ENCODE assay signal across 8 cellular contexts in the genomic region with DNA sequence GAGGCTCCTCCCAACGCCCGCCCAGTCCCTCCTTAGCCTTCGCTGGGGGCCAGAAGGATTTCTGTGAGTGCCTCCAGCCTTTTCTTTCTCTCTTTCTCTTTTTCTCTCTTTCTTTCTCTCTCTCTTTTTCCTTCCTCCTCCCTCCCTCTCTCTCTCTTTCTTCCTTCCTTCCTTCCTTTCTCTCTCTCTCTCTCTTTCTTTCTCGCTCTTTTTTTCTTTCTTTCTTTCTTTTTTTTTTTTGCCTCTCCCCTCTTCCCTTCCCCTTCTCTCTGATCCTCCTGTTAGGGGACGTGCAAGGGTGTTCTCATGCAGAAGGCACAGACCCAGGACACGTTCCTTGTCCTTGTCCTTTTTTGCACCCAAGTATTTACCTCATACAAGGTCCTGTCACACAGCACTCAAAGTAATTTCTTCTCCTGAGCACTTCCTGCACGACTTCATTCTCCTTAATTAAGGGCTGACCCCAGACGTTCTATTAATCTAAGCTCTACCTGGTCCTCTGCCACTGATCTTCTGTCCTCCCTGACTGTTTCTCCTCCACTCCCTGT. TPM values are rescaled to one million over a fixed set of nuclear protein-coding genes. Genes with fewer than 3 reads are reported as not detected.
A peak's percentile ranks its signal among the peaks of the same experiment; 100 is the strongest.
DNase-seq lines count a peak whose midpoint lies in the region; ATAC-seq and TF ChIP-seq lines count a peak whose summit lies in the region.

No MANE protein-coding gene starts in this region.

- intact Hi-C loops in naive thymus-derived CD4-positive, alpha-beta T cell (cut with micrococcal nuclease), result loop anchor here (1.0 kb wide), 2 partner anchors 14 to 31 kb away; a partner anchor contains a TSS

- CTCF ChIA-PET in naive thymus-derived CD4-positive, alpha-beta T cell (lab: Charles Lee), result interaction anchor here (0.9 kb wide), 1 partner anchor 9 kb away, joined by 4 read pairs; no protein-coding TSS in a partner anchor

- no peaks in the 10 kb centered on the region for H3K9me3 ChIP-seq in naive thymus-derived CD4-positive, alpha-beta T cell (ENCODE audit: control insufficient read depth in 2 of 3, low read length in 3 of 3)

- peak overlapping the region; percentile 83 for H3K4me3 ChIP-seq in Jurkat, Clone E6-1 (ENCODE audit: low read length)
- H3K4me3 ChIP-seq in naive thymus-derived CD4-positive, alpha-beta T cell (ENCODE audit: low read length), result peak overlapping the region; percentile 78

- POLR2A ChIA-PET in naive thymus-derived CD4-positive, alpha-beta T cell (lab: Charles Lee), result interaction anchor here (0.5 kb wide), 1 partner anchor 1040 kb away, joined by 3 read pairs; no protein-coding TSS in a partner anchor

- no peaks in the 10 kb centered on the region for H3K36me3 ChIP-seq in naive thymus-derived CD4-positive, alpha-beta T cell (ENCODE audit: control insufficient read depth in 2 of 3, insufficient read depth in 3 of 3, low read length in 3 of 3)

- H3K4me3 Mint-ChIP-seq in chondrocyte (ENCODE audit: unreplicated experiment), result peak overlapping the region; percentile 84
- peak overlapping the region; percentile 79 to 97 (median 91) for H3K4me3 Mint-ChIP-seq in naive thymus-derived CD4-positive, alpha-beta T cell

- TF ChIP-seq CTCF in C4-2B (conservative IDR thresholded peaks at IDR 0.05), result no peak
- no peak for TF ChIP-seq CTCF in chondrocyte (IDR thresholded peaks at IDR 0.05)

- H3K4me1 ChIP-seq in naive thymus-derived CD4-positive, alpha-beta T cell (ENCODE audit: control insufficient read depth in 2 of 2, insufficient read depth in 2 of 2, low read length in 2 of 2), result peaks cover 7 to 8% of the 10 kb centered on the region in 2 donors

- H3K27me3 ChIP-seq in naive thymus-derived CD4-positive, alpha-beta T cell (ENCODE audit: control insufficient read depth in 2 of 2, insufficient read depth in 2 of 2, low read length in 2 of 2), result no peaks in the 10 kb centered on the region

- ATAC-seq in naive thymus-derived CD4-positive, alpha-beta T cell, result no peak
- ATAC-seq in HG03342 (IDR thresholded peaks at IDR 0.05; ENCODE audit: unreplicated experiment), result no peak
- ATAC-seq in HG03139 (IDR thresholded peaks at IDR 0.05; ENCODE audit: unreplicated experiment), result no peak
- ATAC-seq in GM18867 (IDR thresholded peaks at IDR 0.05; ENCODE audit: unreplicated experiment), result no peak
- ATAC-seq in HG02642 (IDR thresholded peaks at IDR 0.05; ENCODE audit: poor library complexity, unreplicated experiment), result no peak

- H3K4me1 Mint-ChIP-seq in chondrocyte (ENCODE audit: low read depth), result peaks cover 34% of the 10 kb centered on the region
- peaks cover 17 to 32% (median 30%) of the 10 kb centered on the region in 7 donors for H3K4me1 Mint-ChIP-seq in naive thymus-derived CD4-positive, alpha-beta T cell

- no peaks in the 10 kb centered on the region for H3K27me3 Mint-ChIP-seq in chondrocyte (ENCODE audit: low read depth)
- peaks cover 0 to 6% (median 0%) of the 10 kb centered on the region in 5 donors for H3K27me3 Mint-ChIP-seq in naive thymus-derived CD4-positive, alpha-beta T cell

- no peaks in the 10 kb centered on the region for H3K9me3 Mint-ChIP-seq in chondrocyte (ENCODE audit: low read depth)
- no peaks in the 10 kb centered on the region for H3K9me3 Mint-ChIP-seq in naive thymus-derived CD4-positive, alpha-beta T cell

- H3K27ac ChIP-seq in C4-2B, result peak overlapping the region; percentile 65
- peak overlapping the region; percentile 55 for H3K27ac ChIP-seq in naive thymus-derived CD4-positive, alpha-beta T cell (ENCODE audit: low read depth, low read length)

- no peaks in the 10 kb centered on the region for H3K36me3 Mint-ChIP-seq in chondrocyte (ENCODE audit: low read depth)
- peaks cover 0 to 9% (median 0%) of the 10 kb centered on the region in 5 donors for H3K36me3 Mint-ChIP-seq in naive thymus-derived CD4-positive, alpha-beta T cell

- peak overlapping the region; percentile 52 for H3K27ac Mint-ChIP-seq in chondrocyte (ENCODE audit: unreplicated experiment)
- H3K27ac Mint-ChIP-seq in naive thymus-derived CD4-positive, alpha-beta T cell, result peak overlapping the region; percentile 51 to 91 (median 84)

- no peak for DNase-seq in Jurkat, Clone E6-1 (ENCODE audit: low read depth, low spot score)
- no peak for DNase-seq in chondrocyte (ENCODE audit: low spot score)
- DNase-seq in naive thymus-derived CD4-positive, alpha-beta T cell, result no peak

RNA-seq across cellular contexts. Expression of a gene that starts 0.3 kb away (rescaled TPM):
- polyA plus RNA-seq in Jurkat, Clone E6-1 (2012; ENCODE audit: insufficient read depth, insufficient read length), result 12.3 TPM
- total RNA-seq in chondrocyte, result 9.5 to 18.5 TPM (median 12.0 TPM) in 3 replicates
- 10 to 100 TPM; 43.0 to 61.8 (median 46.8) TPM for total RNA-seq in naive thymus-derived CD4-positive, alpha-beta T cell
- 1 to 10 TPM; 4.1 to 5.3 TPM for polyA plus RNA-seq in naive thymus-derived CD4-positive, alpha-beta T cell

RNA-seq across cellular contexts. Expression of a gene that starts 31.7 kb away (rescaled TPM):
- 4.9 TPM for polyA plus RNA-seq in Jurkat, Clone E6-1 (2012; ENCODE audit: insufficient read depth, insufficient read length)
- total RNA-seq in chondrocyte, result 0.17 to 0.25 TPM (median 0.18 TPM) in 3 replicates
- 1 to 10 TPM in 1 of 5 experiments, under 1 TPM in 4; 0.65 to 1.0 (median 0.91) TPM for total RNA-seq in naive thymus-derived CD4-positive, alpha-beta T cell
- under 1 TPM; 0.12 to 0.47 TPM for polyA plus RNA-seq in naive thymus-derived CD4-positive, alpha-beta T cell
